18 cellular contexts compared by ENCODE assay signal in genomic region chr7:45184326-45185027, GRCh38. TPM values are rescaled to one million over a fixed set of nuclear protein-coding genes. Genes with fewer than 3 reads are reported as not detected.
"Had no signal": no experiment of that assay in that cellular context is flagged by ENCODE, and none has a peak within 500 bp of the region (broad histone marks: within the 10 kb centered on the region; RNA-seq: fewer than 3 reads in every experiment).

No MANE protein-coding gene starts in this region.

- H3K36me3 ChIP-seq: neural progenitor cell had no signal

- H3K79me2 ChIP-seq: hepatocyte had no signal

- H2AFZ ChIP-seq: hepatocyte, neural progenitor cell had no signal

- H3K4me3 ChIP-seq: body of pancreas, hepatocyte, lower lobe of right lung, neural progenitor cell, SK-N-MC had no signal

- H3K4me2 ChIP-seq: hepatocyte, neural progenitor cell had no signal

- DNase-seq: activated CD4-positive, alpha-beta T cell treated with anti-CD3 and anti-CD28 coated beads, Interleukin-2, amount 10 ng/mL, durations not matched to agents 24 days and 14 days; activated naive CD4-positive, alpha-beta T cell treated with anti-CD3 and anti-CD28 coated beads, Interleukin-2, amount 50 U/mL, for 16 hours; amniotic stem cell; erythroblast; midbrain; retina; small intestine; T-cell; T1000 had no signal

- H3K27me3 Mint-ChIP-seq: dendritic cell treated with granulocyte-macrophage colony-stimulating factor and Interleukin-4, amounts not matched to agents 40 ng/mL and 50 ng/mL, for 4 days had no signal

- H3K27ac ChIP-seq: body of pancreas, hepatocyte, lower lobe of right lung, neural progenitor cell, SK-N-MC, VCaP had no signal

- H3K27ac Mint-ChIP-seq: activated CD4-positive, alpha-beta T cell treated with anti-CD3 and anti-CD28 coated beads, Interleukin-2, amount 10 ng/mL, durations not matched to agents 24 days and 14 days; dendritic cell treated with granulocyte-macrophage colony-stimulating factor and Interleukin-4, amounts not matched to agents 40 ng/mL and 50 ng/mL, for 4 days; neural progenitor cell; stimulated activated memory B cell treated with anti-CD40 and anti-IgM and Interleukin-4, amounts not matched to agents 10 μg/mL and 1 μg/mL and 100 μg/mL, for 72 hours; T-cell had no signal

- ATAC-seq: body of pancreas; lower lobe of right lung; stimulated activated memory B cell treated with anti-CD40 and anti-IgM and Interleukin-4, amounts not matched to agents 10 μg/mL and 1 μg/mL and 100 μg/mL, for 72 hours; T-cell had no signal

- H3K9me3 Mint-ChIP-seq: activated CD4-positive, alpha-beta T cell treated with anti-CD3 and anti-CD28 coated beads, Interleukin-2, amount 10 ng/mL, durations not matched to agents 24 days and 14 days; central memory CD8-positive, alpha-beta T cell; dendritic cell treated with granulocyte-macrophage colony-stimulating factor and Interleukin-4, amounts not matched to agents 40 ng/mL and 50 ng/mL, for 4 days; neural progenitor cell; stimulated activated memory B cell treated with anti-CD40 and anti-IgM and Interleukin-4, amounts not matched to agents 10 μg/mL and 1 μg/mL and 100 μg/mL, for 72 hours; T-cell had no signal

- H3K27me3 ChIP-seq: body of pancreas, neural progenitor cell had no signal

- H3K4me1 ChIP-seq: body of pancreas, lower lobe of right lung, neural progenitor cell had no signal

- H3K4me3 Mint-ChIP-seq: activated CD4-positive, alpha-beta T cell treated with anti-CD3 and anti-CD28 coated beads, Interleukin-2, amount 10 ng/mL, durations not matched to agents 24 days and 14 days; central memory CD8-positive, alpha-beta T cell; dendritic cell treated with granulocyte-macrophage colony-stimulating factor and Interleukin-4, amounts not matched to agents 40 ng/mL and 50 ng/mL, for 4 days; neural progenitor cell; stimulated activated memory B cell treated with anti-CD40 and anti-IgM and Interleukin-4, amounts not matched to agents 10 μg/mL and 1 μg/mL and 100 μg/mL, for 72 hours; T-cell had no signal

- H3K9me3 ChIP-seq: body of pancreas, lower lobe of right lung had no signal

- H3K36me3 Mint-ChIP-seq: neural progenitor cell; stimulated activated memory B cell treated with anti-CD40 and anti-IgM and Interleukin-4, amounts not matched to agents 10 μg/mL and 1 μg/mL and 100 μg/mL, for 72 hours; T-cell had no signal

- H3K4me1 Mint-ChIP-seq: activated CD4-positive, alpha-beta T cell treated with anti-CD3 and anti-CD28 coated beads, Interleukin-2, amount 10 ng/mL, durations not matched to agents 24 days and 14 days; central memory CD8-positive, alpha-beta T cell; stimulated activated memory B cell treated with anti-CD40 and anti-IgM and Interleukin-4, amounts not matched to agents 10 μg/mL and 1 μg/mL and 100 μg/mL, for 72 hours; T-cell had no signal

RNA-seq across cellular contexts. Expression of gene RAMP3, which starts 26.9 kb away (rescaled TPM):
- total RNA-seq: activated CD4-positive, alpha-beta T cell treated with anti-CD3 and anti-CD28 coated beads, Interleukin-2, amount 10 ng/mL, durations not matched to agents 24 days and 14 days; hepatocyte had no signal
